In the genomic region with DNA sequence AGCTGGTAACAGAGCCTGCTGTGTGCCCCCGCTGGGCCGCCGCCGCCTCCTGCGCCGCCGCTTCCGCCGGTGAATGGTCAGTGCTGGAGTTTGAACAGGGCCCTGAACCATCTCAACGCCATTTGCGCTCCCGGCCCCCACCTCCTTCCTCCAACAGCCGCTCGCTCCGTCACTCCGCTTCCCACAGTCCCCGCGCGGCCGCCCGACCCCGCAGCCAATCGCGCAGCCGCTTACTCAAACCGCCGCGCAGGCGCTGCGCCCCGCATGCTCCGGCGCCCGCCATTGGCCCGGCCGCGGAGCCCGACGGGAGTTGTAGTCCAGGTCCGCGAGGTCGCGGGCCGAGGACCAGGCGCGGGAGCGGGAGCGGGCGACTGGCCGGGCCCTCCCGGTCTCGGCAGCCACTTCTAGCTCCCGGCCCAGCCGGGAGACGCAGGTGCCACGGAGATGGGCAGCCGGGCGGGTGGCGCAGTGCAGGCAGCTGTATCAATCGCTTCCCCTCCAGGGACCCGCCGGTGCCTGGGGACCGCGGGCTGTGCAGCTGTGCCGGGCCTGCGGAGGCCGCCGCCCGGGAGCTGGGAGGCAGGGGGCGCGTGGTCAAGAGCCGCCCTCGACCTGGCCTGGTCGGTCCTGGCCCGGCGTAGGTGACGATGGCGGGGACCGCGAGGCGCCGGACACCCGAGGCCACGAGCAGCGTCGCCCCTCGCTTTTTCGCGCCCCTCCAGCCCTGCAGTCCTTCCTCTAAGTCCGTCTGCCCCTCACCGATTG, we compare ENCODE assay signal across 1 cellular context.
A peak's percentile ranks its signal among the peaks of the same experiment; 100 is the strongest.
TF ChIP-seq lines count a peak whose summit lies in the region.

TSS of gene WAPL (minus strand) at position 173 of the 765 bp plus-strand sequence. CDS start 3,723 bp downstream, outside the sequence.

TF ChIP-seq in IMR-90, 13 proteins besides CTCF, POLR2A, EP300 and RAD21 (continued from another document):
- TF ChIP-seq MXI1 (IDR thresholded peaks at IDR 0.05; ENCODE audit: borderline replicate concordance, low read depth, low read length) (0 out of 2 replicates have a peak, but pooled peaks have one; percentile 10), CHD1 (IDR thresholded peaks at IDR 0.05; ENCODE audit: low read depth, low read length) (no peak), RCOR1 (IDR thresholded peaks at IDR 0.05; ENCODE audit: insufficient replicate concordance, low read length) (no peak), FOS (IDR thresholded peaks at IDR 0.05; ENCODE audit: low read depth, low read length) (0 out of 2 replicates have a peak, but pooled peaks have one; percentile 22), BHLHE40 (IDR thresholded peaks at IDR 0.05; ENCODE audit: low read depth, low read length) (no peak), USF2 (IDR thresholded peaks at IDR 0.05; ENCODE audit: low read depth, low read length) (no peak; the same call in 1 of the 2 replicates), RFX5 (IDR thresholded peaks at IDR 0.05; ENCODE audit: low read depth, low read length) (no peak), SMC3 (IDR thresholded peaks at IDR 0.05; ENCODE audit: low read depth, low read length) (no peak)
TF ChIP-seq in IMR-90: peak in this region for 3.
